ENCODE assay signal across 9 cellular contexts in genomic region chr14:76919431-76919810, GRCh38.
DNase-seq lines count a peak whose midpoint lies in the region; ATAC-seq, FAIRE-seq and TF ChIP-seq lines count a peak whose summit lies in the region.
"Had no signal": no experiment of that assay in that cellular context is flagged by ENCODE, and none has a peak within 500 bp of the region (broad histone marks: within the 10 kb centered on the region; RNA-seq: fewer than 3 reads in every experiment).

No MANE protein-coding gene starts in this region.

- no peak for DNase-seq in HFF-Myc (ENCODE audit: extremely low read depth, low read depth)
- no peak for DNase-seq in adipocyte (ENCODE audit: low read depth)
- no peak for DNase-seq in small intestine
- no peak for DNase-seq in nucleus accumbens (lab: John Stamatoyannopoulos, UW)
- no peak for DNase-seq in NCI-H1092 (lab: John Stamatoyannopoulos, UW)
- DNase-seq in effector memory CD4-positive, alpha-beta T cell, result no peak
- DNase-seq: stimulated activated naive B cell treated with anti-CD40 and anti-IgM and Interleukin-4, amounts not matched to agents 10 μg/mL and 1 μg/mL and 100 μg/mL, for 72 hours had no signal

- H3K27me3 ChIP-seq in adipocyte (replicated peaks; ENCODE audit: control insufficient read depth, insufficient read depth, low read length) (no peaks in the 10 kb centered on the region), iPS-20b (ENCODE audit: insufficient read depth, low read length) (no peaks in the 10 kb centered on the region), small intestine (ENCODE audit: control insufficient read depth in 2 of 2, insufficient read depth in 2 of 2, low read length in 2 of 2) (no peaks in the 10 kb centered on the region)
- H3K27me3 ChIP-seq in effector memory CD4-positive, alpha-beta T cell (replicated peaks; ENCODE audit: control insufficient read depth, insufficient read depth, low read length, poor library complexity, severe bottlenecking), result no peaks in the 10 kb centered on the region

- no peak for ATAC-seq in esophagus mucosa

- 18 to 33% (median 27%) methylated on average over 6 of the region's 6 CpGs for whole genome bisulfite sequencing in small intestine, 3 donors

- H3K36me3 ChIP-seq in adipocyte (ENCODE audit: control insufficient read depth, insufficient read depth, low read length, severe bottlenecking) (no peaks in the 10 kb centered on the region), iPS-20b (ENCODE audit: insufficient read depth, low read depth, low read length) (no peaks in the 10 kb centered on the region), small intestine (ENCODE audit: control insufficient read depth in 2 of 2, insufficient read depth in 2 of 2, low read length in 2 of 2) (no peaks in the 10 kb centered on the region)
- no peaks in the 10 kb centered on the region for H3K36me3 ChIP-seq in effector memory CD4-positive, alpha-beta T cell (ENCODE audit: control insufficient read depth, insufficient read depth, low read length)

- peak overlapping the region; percentile 31 for H3K27ac ChIP-seq in iPS-20b (ENCODE audit: low read length)
- peak overlapping the region; percentile 38 to 85 for H3K27ac ChIP-seq in small intestine (ENCODE audit: low read depth in 1 of 2, low read length in 1 of 2)
- no peak overlapping the region for H3K27ac ChIP-seq in effector memory CD4-positive, alpha-beta T cell (ENCODE audit: insufficient read depth, low read length, poor library complexity, severe bottlenecking)

- 0 out of 2 replicates have a peak overlapping the region, but pooled peaks have one; percentile 1 for H3K4me3 ChIP-seq in HFF-Myc (replicated peaks; ENCODE audit: low read depth, low read length)
- peak overlapping the region; percentile 70 for H3K4me3 ChIP-seq in adipocyte (ENCODE audit: low read length)
- H3K4me3 ChIP-seq in iPS-20b (ENCODE audit: low read length), result no peak overlapping the region
- H3K4me3 ChIP-seq in small intestine (ENCODE audit: low read depth in 1 of 2, low read length in 2 of 2), result no peak overlapping the region
- no peak overlapping the region for H3K4me3 ChIP-seq in effector memory CD4-positive, alpha-beta T cell (ENCODE audit: insufficient read depth, low read depth, low read length, poor library complexity, severe bottlenecking)

- H3K9ac ChIP-seq in adipocyte (ENCODE audit: low read length) (peak overlapping the region; percentile 83), iPS-20b (ENCODE audit: low read depth, low read length) (peak overlapping the region; percentile 64; the same call in 1 of the 2 replicates)

- FAIRE-seq in small intestine (lab: Jason Lieb, UNC), result no peak

- no peaks in the 10 kb centered on the region for H3K9me3 ChIP-seq in adipocyte (ENCODE audit: control insufficient read depth, low read length)
- H3K9me3 ChIP-seq in iPS-20b (ENCODE audit: insufficient read depth, low read depth, low read length), result no peaks in the 10 kb centered on the region
- no peaks in the 10 kb centered on the region for H3K9me3 ChIP-seq in small intestine (ENCODE audit: control insufficient read depth, low read depth)
- no peaks in the 10 kb centered on the region for H3K9me3 ChIP-seq in effector memory CD4-positive, alpha-beta T cell (ENCODE audit: control insufficient read depth, low read length)

- TF ChIP-seq CTCF in HFF-Myc (IDR thresholded peaks at IDR 0.05; ENCODE audit: low read depth, low read length, missing control alignments), result no peak

- H3K4me1 ChIP-seq in adipocyte (ENCODE audit: control insufficient read depth, insufficient read depth, low read length) (peaks cover 30% of the 10 kb centered on the region), iPS-20b (ENCODE audit: insufficient read depth, low read length) (peaks cover 54% of the 10 kb centered on the region), small intestine (ENCODE audit: control insufficient read depth in 2 of 2, insufficient read depth in 1 of 2, low read depth in 1 of 2, low read length in 1 of 2) (peaks cover 0 to 22% of the 10 kb centered on the region in 2 donors)
- H3K4me1 ChIP-seq in effector memory CD4-positive, alpha-beta T cell (ENCODE audit: control insufficient read depth, insufficient read depth, low read length, poor library complexity, severe bottlenecking), result peaks cover 22% of the 10 kb centered on the region

Comparison
In these comparisons a context has a peak if more than half of its experiments do, and no peak if none do; other contexts are left out.
1. H3K4me3 ChIP-seq: peak in HFF-Myc (single experiment) and adipocyte (single experiment); none in iPS-20b (single experiment), small intestine (0 of 2) and effector memory CD4-positive, alpha-beta T cell (single experiment).